Comparison of ENCODE assay signal across 8 cellular contexts in the genomic region with DNA sequence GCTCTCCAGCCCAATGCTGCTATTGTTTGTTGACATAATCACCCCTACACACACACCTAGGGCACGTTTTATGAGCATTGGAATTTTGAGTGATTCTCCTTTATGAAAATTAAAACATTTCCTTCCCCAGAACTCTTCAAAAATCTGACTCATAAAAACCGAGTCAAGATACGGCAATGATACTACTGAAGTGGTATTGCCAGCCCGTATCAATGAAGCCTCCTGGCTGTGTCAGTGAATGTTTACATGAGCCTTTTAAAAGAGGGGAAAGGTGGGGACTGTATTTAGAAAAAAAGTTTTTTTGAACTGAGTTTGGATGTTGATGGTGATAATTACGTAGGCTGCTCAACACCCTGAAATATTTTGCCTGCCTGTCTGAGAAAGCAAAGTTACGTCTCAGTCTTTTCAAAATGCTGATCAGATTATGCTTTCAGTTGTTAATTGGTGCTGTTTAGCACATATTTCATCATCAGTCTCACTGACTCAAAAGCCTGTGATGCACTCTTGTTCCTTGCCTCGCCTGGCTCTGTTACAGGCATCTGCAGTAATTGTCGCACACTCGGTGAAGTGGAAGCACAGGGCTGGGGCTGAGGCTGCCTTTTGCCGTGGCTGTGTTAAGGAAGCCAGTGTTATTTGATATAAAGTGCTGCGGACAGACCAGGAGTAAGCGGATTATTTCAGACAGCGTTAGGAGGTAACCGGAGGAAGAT.
DNase-seq lines count a peak whose midpoint lies in the region; ATAC-seq and TF ChIP-seq lines count a peak whose summit lies in the region.

No MANE protein-coding gene starts in this region.

- TF ChIP-seq CTCF in Panc1 (IDR thresholded peaks at IDR 0.05) (no peak), foreskin keratinocyte (conservative IDR thresholded peaks at IDR 0.05) (no peak)

- H3K36me3 ChIP-seq in Panc1 (ENCODE audit: control insufficient read depth, insufficient read depth, low read length): no peaks in the 10 kb centered on the region

- BruUV-seq in Panc1 (replicated peaks; lab: Mats Ljungman, UMichigan): no TSS peak

- DNase-seq in DMS153 treated with DMSO at 0.1 percent for 48 hours (lab: John Stamatoyannopoulos, UW; ENCODE audit: unreplicated experiment) (peak; percentile 17), Panc1 (ENCODE audit: low read depth, low spot score) (no peak), foreskin keratinocyte (no peak), posterior vena cava (ENCODE audit: low spot score) (peak; percentile 84), germinal center (ENCODE audit: low spot score) (no peak)
- no peak for DNase-seq in activated naive CD4-positive, alpha-beta T cell treated with anti-CD3 and anti-CD28 coated beads for 36 hours

- no peak overlapping the region for H3K4me3 Mint-ChIP-seq in activated naive CD4-positive, alpha-beta T cell treated with anti-CD3 and anti-CD28 coated beads for 36 hours

- POLR2A ChIA-PET in Panc1 (lab: Charles Lee): no interaction called here

- CTCF ChIA-PET in Panc1 (lab: Charles Lee): no interaction called here
- CTCF ChIA-PET in activated naive CD4-positive, alpha-beta T cell treated with anti-CD3 and anti-CD28 coated beads for 36 hours (lab: Charles Lee): no interaction called here

- H3K36me3 Mint-ChIP-seq in activated naive CD4-positive, alpha-beta T cell treated with anti-CD3 and anti-CD28 coated beads for 36 hours (ENCODE audit: low read depth): peaks cover 6% of the 10 kb centered on the region

- H3K27me3 ChIP-seq in Panc1 (ENCODE audit: control insufficient read depth, insufficient read depth, low read length): no peaks in the 10 kb centered on the region
- H3K27me3 ChIP-seq in foreskin keratinocyte: no peaks in the 10 kb centered on the region

- H3K9me3 ChIP-seq in Panc1 (ENCODE audit: control insufficient read depth, insufficient read depth, low read depth, low read length): peaks cover 11% of the 10 kb centered on the region; the same call in 1 of the 2 replicates

- H3K4me1 ChIP-seq in Panc1 (ENCODE audit: control insufficient read depth, insufficient read depth, low read length) (peaks cover 28% of the 10 kb centered on the region), foreskin keratinocyte (peaks cover 3% of the 10 kb centered on the region)

- no peak overlapping the region for H3K27ac Mint-ChIP-seq in activated naive CD4-positive, alpha-beta T cell treated with anti-CD3 and anti-CD28 coated beads for 36 hours

- peaks cover 8% of the 10 kb centered on the region for H3K9me3 Mint-ChIP-seq in activated naive CD4-positive, alpha-beta T cell treated with anti-CD3 and anti-CD28 coated beads for 36 hours

- in situ Hi-C loops in Panc1 (cut with HindIII; ENCODE audit: low pct_unique_long_range_greater_than_20kb, low sequenced_read_pairs): no loop called here

- no peaks in the 10 kb centered on the region for H3K27me3 Mint-ChIP-seq in activated naive CD4-positive, alpha-beta T cell treated with anti-CD3 and anti-CD28 coated beads for 36 hours (ENCODE audit: low read depth)

- no peaks in the 10 kb centered on the region for H3K4me1 Mint-ChIP-seq in activated naive CD4-positive, alpha-beta T cell treated with anti-CD3 and anti-CD28 coated beads for 36 hours (ENCODE audit: low read depth)

- H3K4me3 ChIP-seq in Panc1 (ENCODE audit: low read depth in 2 of 2, low read length in 2 of 2): peak overlapping the region in 1 of 2 experiments; percentile 9; a peak in 1 of 4 replicates

- H3K27ac ChIP-seq in Panc1 (ENCODE audit: low read length) (peak overlapping the region; percentile 75), foreskin keratinocyte (no peak overlapping the region)

- intact Hi-C loops in Panc1 (cut with micrococcal nuclease; ENCODE audit: unreplicated experiment): no loop called here
- intact Hi-C loops in posterior vena cava (cut with DNase I): no loop called here
- intact Hi-C loops in activated naive CD4-positive, alpha-beta T cell treated with anti-CD3 and anti-CD28 coated beads for 36 hours (cut with micrococcal nuclease): no loop called here

- ATAC-seq in Panc1 (peak; percentile 80), foreskin keratinocyte (peak; percentile 77), HG02840 (IDR thresholded peaks at IDR 0.05; ENCODE audit: low FRiP score, unreplicated experiment) (no peak), GM21381 (IDR thresholded peaks at IDR 0.05; ENCODE audit: unreplicated experiment) (no peak)

Comparison
In these comparisons a context has a peak if more than half of its experiments do, and no peak if none do; other contexts are left out.
1. DNase-seq: peak in DMS153 treated with DMSO at 0.1 percent for 48 hours (single experiment) and posterior vena cava (single experiment); none in Panc1 (single experiment), foreskin keratinocyte (0 of 2), activated naive CD4-positive, alpha-beta T cell treated with anti-CD3 and anti-CD28 coated beads for 36 hours (single experiment) and germinal center (single experiment).
2. ATAC-seq: peak in Panc1 (single experiment) and foreskin keratinocyte (single experiment); none in HG02840 (single experiment) and GM21381 (single experiment).